ENCODE assay signal across 12 cellular contexts in genomic region chr6:114313816-114314215, GRCh38. TPM values are rescaled to one million over a fixed set of nuclear protein-coding genes. Genes with fewer than 3 reads are reported as not detected.
"Had no signal": no experiment of that assay in that cellular context is flagged by ENCODE, and none has a peak within 500 bp of the region (broad histone marks: within the 10 kb centered on the region; RNA-seq: fewer than 3 reads in every experiment).

No MANE protein-coding gene starts in this region.

RNA-seq across cellular contexts. Expression of gene HS3ST5, which starts 29.0 kb away (rescaled TPM):
- total RNA-seq: left cardiac atrium, left lobe of liver, left ventricle myocardium inferior, left ventricle myocardium superior, liver, lower leg skin, lung microvascular endothelial cell, mammary epithelial cell, mesenteric fat pad, mononuclear cell had no signal
- polyA plus RNA-seq: immature natural killer cell, keratinocyte, liver, mammary epithelial cell had no signal
